Comparison of ENCODE assay signal across 22 cellular contexts in the genomic region with DNA sequence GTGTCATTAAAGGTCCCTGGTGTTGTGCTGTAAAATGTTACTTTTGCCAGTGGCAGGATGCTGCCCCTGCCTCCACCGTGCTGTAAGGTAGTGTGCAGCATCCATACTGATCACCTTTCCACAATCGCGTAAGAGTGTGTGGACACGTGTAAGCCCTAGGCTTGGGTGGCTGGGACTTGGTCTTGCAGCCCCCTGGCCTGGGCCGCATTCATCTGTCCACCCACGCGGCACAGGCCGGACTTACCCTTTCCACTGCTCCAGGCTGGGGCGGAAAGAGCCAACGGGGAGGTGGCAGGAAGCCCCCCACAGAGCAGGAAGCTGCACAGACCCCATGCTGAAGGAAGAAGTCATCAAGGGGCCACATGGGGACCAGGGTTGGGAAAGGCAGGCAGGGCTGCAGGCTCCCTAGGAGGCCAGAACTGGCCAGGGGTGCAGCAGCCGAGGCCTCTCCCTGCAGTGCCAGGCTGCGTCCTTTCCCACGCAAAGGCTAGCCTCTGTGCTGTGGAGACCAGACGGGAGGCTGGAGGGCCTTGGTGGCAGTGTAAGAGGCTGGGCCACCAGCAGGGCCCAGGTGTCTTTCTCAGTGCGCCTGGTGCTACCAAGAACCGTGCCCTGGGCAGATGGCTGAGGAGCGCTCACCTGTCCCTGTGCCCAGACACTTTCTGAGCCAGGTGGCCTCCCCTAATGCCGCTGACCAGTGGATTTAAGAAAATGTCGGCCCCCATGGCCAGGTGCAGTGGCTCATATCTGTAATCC. TPM values are rescaled to one million over a fixed set of nuclear protein-coding genes. Genes with fewer than 3 reads are reported as not detected.
DNase-seq lines count a peak whose midpoint lies in the region; TF ChIP-seq lines count a peak whose summit lies in the region.
"Had no signal": no experiment of that assay in that cellular context is flagged by ENCODE, and none has a peak within 500 bp of the region (broad histone marks: within the 10 kb centered on the region; RNA-seq: fewer than 3 reads in every experiment).

No MANE protein-coding gene starts in this region.

- no peaks in the 10 kb centered on the region for H3K27me3 Mint-ChIP-seq in H9 (ENCODE audit: low read depth)
- H3K27me3 Mint-ChIP-seq: activated B cell treated with CpG ODN at 0.5 μM for 24 hours, IgD-negative memory B cell, T-helper 17 cell had no signal

- H3K4me2 ChIP-seq in H9 (ENCODE audit: insufficient read depth, insufficient read length, low read length) = no peak overlapping the region
- H3K4me2 ChIP-seq in neuronal stem cell (ENCODE audit: insufficient read depth, low read length, poor library complexity, severe bottlenecking) = no peak overlapping the region
- no peak overlapping the region for H3K4me2 ChIP-seq in hepatocyte

- H4K91ac ChIP-seq in H9 (ENCODE audit: insufficient read length, low read depth, low read length) (no peak overlapping the region), neuronal stem cell (ENCODE audit: low read depth, low read length, poor library complexity) (no peak overlapping the region)

- H3K27ac ChIP-seq in A673 (ENCODE audit: low read depth, low read length, poor library complexity, severe bottlenecking) (peak overlapping the region; percentile 25), H9 (ENCODE audit: insufficient read length, low read depth, low read length) (no peak overlapping the region), neuronal stem cell (replicated peaks; ENCODE audit: low read length) (peak overlapping the region; percentile 46), hepatocyte (no peak overlapping the region)
- H3K27ac ChIP-seq: cardiac muscle cell, heart right ventricle, HL-60 had no signal

- H3K18ac ChIP-seq in H9 (ENCODE audit: insufficient read length, low read depth, low read length) (no peak overlapping the region), neuronal stem cell (ENCODE audit: low read length) (peak overlapping the region; percentile 74)

- H3K27me3 ChIP-seq in A673 (replicated peaks; ENCODE audit: insufficient read depth, low read depth, low read length, poor library complexity) (no peaks in the 10 kb centered on the region), H9 (ENCODE audit: insufficient read depth, low read length) (no peaks in the 10 kb centered on the region), neuronal stem cell (ENCODE audit: control insufficient read depth in 3 of 3, insufficient read depth in 3 of 3, low read depth in 1 of 3, low read length in 3 of 3) (no peaks in the 10 kb centered on the region), hepatocyte (no peaks in the 10 kb centered on the region)
- H3K27me3 ChIP-seq: cardiac muscle cell, heart right ventricle had no signal

- H2BK5ac ChIP-seq in H9 (ENCODE audit: insufficient read length, low read length) = no peak overlapping the region
- no peak overlapping the region for H2BK5ac ChIP-seq in neuronal stem cell (ENCODE audit: low read length)

- H3K9me2 ChIP-seq in hepatocyte (replicated peaks; ENCODE audit: insufficient read depth) = no peaks in the 10 kb centered on the region

- no peaks in the 10 kb centered on the region for H3K79me1 ChIP-seq in H9 (ENCODE audit: insufficient read depth, low read depth, low read length, poor library complexity, severe bottlenecking)
- no peaks in the 10 kb centered on the region for H3K79me1 ChIP-seq in neuronal stem cell (ENCODE audit: low read depth, low read length)

- H2BK120ac ChIP-seq in H9 (ENCODE audit: low read depth, low read length, poor library complexity, severe bottlenecking) = no peak overlapping the region
- peak overlapping the region; percentile 87 for H2BK120ac ChIP-seq in neuronal stem cell (ENCODE audit: low read depth, low read length)

- H3T11ph ChIP-seq in H9 (ENCODE audit: low read length) = no peak overlapping the region

- H3K79me2 ChIP-seq in H9 (ENCODE audit: insufficient read depth, low read length) = no peaks in the 10 kb centered on the region
- peaks cover 6% of the 10 kb centered on the region for H3K79me2 ChIP-seq in hepatocyte

- no peak overlapping the region for H2AFZ ChIP-seq in H9 (ENCODE audit: low read length)
- H2AFZ ChIP-seq in neuronal stem cell (ENCODE audit: low read length) = no peak overlapping the region
- no peak overlapping the region for H2AFZ ChIP-seq in hepatocyte

- H3K56ac ChIP-seq in H9 (ENCODE audit: insufficient read length, low read depth, low read length) = no peak overlapping the region

- peak; percentile 59 for DNase-seq in A673 (ENCODE audit: low spot score)
- DNase-seq in H9 = peak; percentile 40
- DNase-seq in fibroblast of gingiva (ENCODE audit: low read depth) = peak; percentile 0
- DNase-seq in neuronal stem cell (ENCODE audit: low spot score) = no peak
- DNase-seq in activated CD4-positive, CD25-positive, alpha-beta regulatory T cell (lab: John Stamatoyannopoulos, UW) = no peak
- DNase-seq in NCI-H2081 treated with DMSO at 0.1 percent for 48 hours (lab: John Stamatoyannopoulos, UW) = no peak
- no peak for DNase-seq in hepatocyte (ENCODE audit: low spot score)
- no peak for DNase-seq in NCI-H748 treated with DMSO at 0.1 percent for 48 hours (lab: John Stamatoyannopoulos, UW)
- DNase-seq: activated B cell treated with CpG ODN at 0.5 μM for 24 hours; activated gamma-delta T cell; amniotic stem cell; effector CD4-positive, alpha-beta T cell; heart right ventricle; NCI-H187 treated with DMSO at 0.1 percent for 48 hours; NCI-H446; SHP77 treated with DMSO at 0.1 percent for 48 hours; stimulated activated CD4-positive, alpha-beta T cell treated with anti-CD3 and anti-CD28 coated beads, Interleukin-4, amount 100 ng/mL, for 1 hour had no signal

- WGBS in H9 (ENCODE audit: extremely low coverage, insufficient read length, low lambda C conversion rate) = no CpG with 5 or more reads among the region's 19 CpGs
- WGBS in neuronal stem cell (ENCODE audit: extremely low coverage in 2 of 2, insufficient read length in 2 of 2, insufficient replicate concordance in 1 of 2), 2 donors = no CpG with 5 or more reads among the region's 19 CpGs
- WGBS in hepatocyte (ENCODE audit: low lambda C conversion rate, missing lambda C conversion rate) = 93% methylated on average over 19 of the region's 19 CpGs

- no peak overlapping the region for H4K5ac ChIP-seq in H9 (ENCODE audit: insufficient read length, low read depth, low read length)

- no peak overlapping the region for H3K4me3 ChIP-seq in A673 (ENCODE audit: low read depth, low read length, poor library complexity, severe bottlenecking)
- no peak overlapping the region for H3K4me3 ChIP-seq in neuronal stem cell (ENCODE audit: low read length in 2 of 2)
- no peak overlapping the region for H3K4me3 ChIP-seq in hepatocyte
- H3K4me3 ChIP-seq: cardiac muscle cell, HAP-1, heart right ventricle had no signal

- H3K9ac ChIP-seq in H9 (ENCODE audit: extremely low read depth, insufficient read length, low read length) = no peak overlapping the region
- H3K9ac ChIP-seq in neuronal stem cell (ENCODE audit: low read depth, low read length, poor library complexity) = no peak overlapping the region

- H3K14ac ChIP-seq in H9 (ENCODE audit: insufficient read depth, low read length) (no peak overlapping the region), neuronal stem cell (ENCODE audit: low read length) (no peak overlapping the region)

- no peaks in the 10 kb centered on the region for H3K36me3 Mint-ChIP-seq in H9 (ENCODE audit: insufficient read depth in 1 of 3, low read depth in 3 of 3)

- H3K9me3 ChIP-seq in A673 (ENCODE audit: low read depth, low read length, poor library complexity, severe bottlenecking) (no peaks in the 10 kb centered on the region), H9 (ENCODE audit: control insufficient read depth, low read depth, low read length) (no peaks in the 10 kb centered on the region), neuronal stem cell (replicated peaks in 1 of 2; ENCODE audit: control insufficient read depth in 2 of 2, insufficient read depth in 1 of 2, low read depth in 1 of 2, low read length in 2 of 2) (peaks cover 0 to 3% of the 10 kb centered on the region in 2 donors), hepatocyte (ENCODE audit: low read depth) (no peaks in the 10 kb centered on the region)
- H3K9me3 ChIP-seq: HAP-1, heart right ventricle had no signal

- POLR2A ChIA-PET in A673 (lab: Charles Lee; ENCODE audit: low non-redundant PET) = no interaction called here

- no peak overlapping the region for H2BK15ac ChIP-seq in H9 (ENCODE audit: low read depth, low read length)
- H2BK15ac ChIP-seq in neuronal stem cell (ENCODE audit: low read length) = peak overlapping the region; percentile 43

- TF ChIP-seq CTCF in A673 (conservative IDR thresholded peaks at IDR 0.05; ENCODE audit: low read depth, low read length) = no peak
- no peak for TF ChIP-seq CTCF in H9 (conservative IDR thresholded peaks at IDR 0.05)
- TF ChIP-seq CTCF in hepatocyte (IDR thresholded peaks at IDR 0.05; ENCODE audit: poor library complexity) = no peak

- H2BK20ac ChIP-seq in H9 (ENCODE audit: low read depth, low read length, poor library complexity, severe bottlenecking) = no peak overlapping the region

- H3K4ac ChIP-seq in H9 (ENCODE audit: low read depth, low read length) = no peak overlapping the region
- H3K4ac ChIP-seq in neuronal stem cell (ENCODE audit: low read length) = no peak overlapping the region

- H3K9me3 Mint-ChIP-seq in H9 = no peaks in the 10 kb centered on the region
- H3K9me3 Mint-ChIP-seq: activated B cell treated with CpG ODN at 0.5 μM for 24 hours, IgD-negative memory B cell had no signal

- peak overlapping the region in 1 of 2 experiments; percentile 35; a peak in 1 of 5 replicates for H3K4me3 Mint-ChIP-seq in H9
- H3K4me3 Mint-ChIP-seq: activated B cell treated with CpG ODN at 0.5 μM for 24 hours, IgD-negative memory B cell, T-helper 17 cell had no signal

- intact Hi-C loops in A673 (cut with micrococcal nuclease; ENCODE audit: unreplicated experiment) = no loop called here

- H4K20me1 ChIP-seq in H9 (ENCODE audit: control insufficient read depth, insufficient read depth, insufficient read length) (no peaks in the 10 kb centered on the region), hepatocyte (ENCODE audit: insufficient read depth, poor library complexity, severe bottlenecking) (peaks cover 4% of the 10 kb centered on the region)

- H3K23me2 ChIP-seq in H9 (ENCODE audit: insufficient read length, low read depth, low read length, poor library complexity, severe bottlenecking) = no peaks in the 10 kb centered on the region

- no peaks in the 10 kb centered on the region for H3K36me3 ChIP-seq in A673 (ENCODE audit: insufficient read depth, low read length, poor library complexity, severe bottlenecking)
- H3K36me3 ChIP-seq in neuronal stem cell (replicated peaks in 1 of 2; ENCODE audit: control insufficient read depth in 2 of 2, insufficient read depth in 2 of 2, low read length in 2 of 2) = peaks cover 0 to 5% of the 10 kb centered on the region in 2 donors
- no peaks in the 10 kb centered on the region for H3K36me3 ChIP-seq in hepatocyte (replicated peaks; ENCODE audit: insufficient read depth, low read depth)
- H3K36me3 ChIP-seq: cardiac muscle cell, HAP-1, heart right ventricle had no signal

- no peak overlapping the region for H4K8ac ChIP-seq in H9 (replicated peaks; ENCODE audit: insufficient read length, low read depth, low read length)
- H4K8ac ChIP-seq in neuronal stem cell (ENCODE audit: low read depth, low read length) = no peak overlapping the region

- H2AK5ac ChIP-seq in H9 (ENCODE audit: insufficient read length, low read length) (no peak overlapping the region), neuronal stem cell (ENCODE audit: low read depth, low read length) (peak overlapping the region; percentile 85)

- peaks cover 16 to 25% of the 10 kb centered on the region in 2 experiments for H3K4me1 Mint-ChIP-seq in H9
- H3K4me1 Mint-ChIP-seq: activated B cell treated with CpG ODN at 0.5 μM for 24 hours, IgD-negative memory B cell, T-helper 17 cell had no signal

- H3K27ac Mint-ChIP-seq in H9 = peak overlapping the region in 2 of 3 experiments; percentile 47 to 70; a peak in 5 of 7 replicates
- H3K27ac Mint-ChIP-seq: activated B cell treated with CpG ODN at 0.5 μM for 24 hours, IgD-negative memory B cell had no signal

- H3K23ac ChIP-seq in H9 (ENCODE audit: insufficient read length, low read depth, low read length) = no peak overlapping the region
- H3K23ac ChIP-seq in neuronal stem cell (ENCODE audit: low read depth, low read length, poor library complexity) = no peak overlapping the region

- no peak overlapping the region for H2BK12ac ChIP-seq in H9 (ENCODE audit: insufficient read length, low read depth, low read length)
- H2BK12ac ChIP-seq in neuronal stem cell (ENCODE audit: low read length) = peak overlapping the region; percentile 25

- CTCF ChIA-PET in A673 (lab: Charles Lee) = no interaction called here

- H3K4me1 ChIP-seq in A673 (ENCODE audit: insufficient read depth, low read length, poor library complexity, severe bottlenecking) = peaks cover 6% of the 10 kb centered on the region
- peaks cover 6% of the 10 kb centered on the region; the same call in 1 of the 2 replicates for H3K4me1 ChIP-seq in H9 (ENCODE audit: insufficient read depth, low read length)
- H3K4me1 ChIP-seq in neuronal stem cell (ENCODE audit: control insufficient read depth in 2 of 2, insufficient read depth in 1 of 2, low read depth in 1 of 2, low read length in 2 of 2) = peaks cover 4 to 7% of the 10 kb centered on the region in 2 donors
- peaks cover 4% of the 10 kb centered on the region for H3K4me1 ChIP-seq in hepatocyte (ENCODE audit: insufficient read depth)
- H3K4me1 ChIP-seq: HAP-1, heart right ventricle had no signal

- no TSS peak for BruUV-seq in A673 (replicated peaks; lab: Mats Ljungman, UMichigan)

RNA-seq across cellular contexts. Expression of a gene that starts 11.7 kb away (rescaled TPM):
- total RNA-seq in A673 (2021) (0.82 and 1.7 TPM in 2 replicates), H9 (2021) (3.3 and 4.2 TPM in 2 replicates), hepatocyte (5.9 and 13.4 TPM in 2 replicates)
- polyA plus RNA-seq in neuronal stem cell (2013, experiment 1 of 2) = 0.98 TPM
- polyA plus RNA-seq in neuronal stem cell (2013, experiment 2 of 2) = 1.1 TPM
- polyA plus RNA-seq in hepatocyte = 3.9 and 15.5 TPM in 2 replicates

RNA-seq across cellular contexts. Expression of a gene that starts 38.3 kb away (rescaled TPM):
- total RNA-seq in A673 (2021) = 11.3 and 13.1 TPM in 2 replicates
- 22.8 and 24.9 TPM in 2 replicates for total RNA-seq in H9 (2021)
- polyA plus RNA-seq in neuronal stem cell (2013, experiment 1 of 2) = 17.8 TPM
- polyA plus RNA-seq in neuronal stem cell (2013, experiment 2 of 2) = 18.7 TPM
- total RNA-seq in hepatocyte = 16.9 and 21.2 TPM in 2 replicates
- 9.4 and 11.4 TPM in 2 replicates for polyA plus RNA-seq in hepatocyte

Comparison
In these comparisons a context has a peak if more than half of its experiments do, and no peak if none do; other contexts are left out.
1. DNase-seq: peak in A673 (single experiment), H9 (single experiment) and fibroblast of gingiva (single experiment); none in neuronal stem cell (single experiment), activated CD4-positive, CD25-positive, alpha-beta regulatory T cell (0 of 4), NCI-H2081 treated with DMSO at 0.1 percent for 48 hours (single experiment), hepatocyte (single experiment) and NCI-H748 treated with DMSO at 0.1 percent for 48 hours (single experiment).
2. H3K27ac ChIP-seq: peak in A673 (single experiment) and neuronal stem cell (single experiment); none in H9 (single experiment) and hepatocyte (single experiment).